2 cellular contexts compared by ENCODE assay signal in the genomic region with DNA sequence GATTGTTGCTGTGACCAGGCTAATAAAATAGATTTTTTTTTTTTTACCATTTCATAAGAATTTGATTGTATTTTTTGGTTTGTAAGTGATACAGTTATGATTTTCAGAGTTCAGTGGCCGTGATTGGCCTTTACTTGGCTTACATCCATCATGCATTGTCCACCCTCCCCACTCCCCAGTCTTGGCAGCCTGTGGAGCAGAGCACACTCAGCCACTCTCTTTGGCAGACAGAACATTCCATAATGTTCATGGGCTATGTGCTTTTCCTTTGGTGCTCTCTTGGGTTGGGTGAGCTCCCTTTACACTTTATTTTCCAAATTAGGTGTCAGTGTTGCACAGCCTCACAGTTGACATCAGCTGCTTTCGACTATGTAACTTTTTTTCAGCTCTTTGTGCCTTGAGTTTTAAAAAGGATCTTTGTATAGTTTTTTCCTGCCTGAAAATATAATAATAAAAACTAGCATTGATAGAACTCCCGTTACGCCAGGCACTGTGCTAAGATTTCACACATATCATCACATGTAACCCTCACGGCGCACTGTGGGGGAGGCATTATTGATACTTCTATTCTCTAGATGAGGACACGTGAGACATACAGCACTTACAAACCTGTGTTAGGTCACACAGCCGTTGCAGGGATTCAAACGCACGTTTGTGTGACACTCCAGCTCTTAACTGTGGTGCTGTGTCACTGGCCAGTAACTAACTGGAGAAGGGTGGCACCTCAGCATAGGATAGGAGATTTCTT.
TF ChIP-seq lines count a peak whose summit lies in the region.

No MANE protein-coding gene starts in this region.

TF ChIP-seq in IMR-90, 13 proteins besides CTCF, POLR2A, EP300 and RAD21 (continued from another document):
- TF ChIP-seq BHLHE40 (IDR thresholded peaks at IDR 0.05; ENCODE audit: low read depth, low read length) = no peak
- no peak for TF ChIP-seq MXI1 (IDR thresholded peaks at IDR 0.05; ENCODE audit: borderline replicate concordance, low read depth, low read length)
- no peak for TF ChIP-seq RFX5 (IDR thresholded peaks at IDR 0.05; ENCODE audit: low read depth, low read length)
- TF ChIP-seq FOS (IDR thresholded peaks at IDR 0.05; ENCODE audit: low read depth, low read length) = no peak
- no peak for TF ChIP-seq RCOR1 (IDR thresholded peaks at IDR 0.05; ENCODE audit: insufficient replicate concordance, low read length)
- TF ChIP-seq CHD1 (IDR thresholded peaks at IDR 0.05; ENCODE audit: low read depth, low read length) = no peak
- TF ChIP-seq, protein P1, sequence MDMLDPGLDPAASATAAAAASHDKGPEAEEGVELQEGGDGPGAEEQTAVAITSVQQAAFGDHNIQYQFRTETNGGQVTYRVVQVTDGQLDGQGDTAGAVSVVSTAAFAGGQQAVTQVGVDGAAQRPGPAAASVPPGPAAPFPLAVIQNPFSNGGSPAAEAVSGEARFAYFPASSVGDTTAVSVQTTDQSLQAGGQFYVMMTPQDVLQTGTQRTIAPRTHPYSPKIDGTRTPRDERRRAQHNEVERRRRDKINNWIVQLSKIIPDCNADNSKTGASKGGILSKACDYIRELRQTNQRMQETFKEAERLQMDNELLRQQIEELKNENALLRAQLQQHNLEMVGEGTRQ (IDR thresholded peaks at IDR 0.05; ENCODE audit: low read depth, low read length) = no peak

TF ChIP-seq in SK-N-SH treated with all-trans-retinoic acid at 6 μM for 48 hours, 23 proteins besides CTCF, POLR2A, EP300 and RAD21 (continued from another document):
- TF ChIP-seq, protein P2, sequence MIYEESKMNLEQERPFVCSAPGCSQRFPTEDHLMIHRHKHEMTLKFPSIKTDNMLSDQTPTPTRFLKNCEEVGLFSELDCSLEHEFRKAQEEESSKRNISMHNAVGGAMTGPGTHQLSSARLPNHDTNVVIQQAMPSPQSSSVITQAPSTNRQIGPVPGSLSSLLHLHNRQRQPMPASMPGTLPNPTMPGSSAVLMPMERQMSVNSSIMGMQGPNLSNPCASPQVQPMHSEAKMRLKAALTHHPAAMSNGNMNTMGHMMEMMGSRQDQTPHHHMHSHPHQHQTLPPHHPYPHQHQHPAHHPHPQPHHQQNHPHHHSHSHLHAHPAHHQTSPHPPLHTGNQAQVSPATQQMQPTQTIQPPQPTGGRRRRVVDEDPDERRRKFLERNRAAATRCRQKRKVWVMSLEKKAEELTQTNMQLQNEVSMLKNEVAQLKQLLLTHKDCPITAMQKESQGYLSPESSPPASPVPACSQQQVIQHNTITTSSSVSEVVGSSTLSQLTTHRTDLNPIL (CRISPR knock-in tag; IDR thresholded peaks at IDR 0.05; ENCODE audit: low read depth) = no peak
- TF ChIP-seq TCF4 (CRISPR knock-in tag; IDR thresholded peaks at IDR 0.05; ENCODE audit: borderline replicate concordance) (no peak), BACH2 (CRISPR knock-in tag; IDR thresholded peaks at IDR 0.05; ENCODE audit: borderline replicate concordance) (no peak), SNAI2 (CRISPR knock-in tag; IDR thresholded peaks at IDR 0.05) (no peak)
